In the genomic region with DNA sequence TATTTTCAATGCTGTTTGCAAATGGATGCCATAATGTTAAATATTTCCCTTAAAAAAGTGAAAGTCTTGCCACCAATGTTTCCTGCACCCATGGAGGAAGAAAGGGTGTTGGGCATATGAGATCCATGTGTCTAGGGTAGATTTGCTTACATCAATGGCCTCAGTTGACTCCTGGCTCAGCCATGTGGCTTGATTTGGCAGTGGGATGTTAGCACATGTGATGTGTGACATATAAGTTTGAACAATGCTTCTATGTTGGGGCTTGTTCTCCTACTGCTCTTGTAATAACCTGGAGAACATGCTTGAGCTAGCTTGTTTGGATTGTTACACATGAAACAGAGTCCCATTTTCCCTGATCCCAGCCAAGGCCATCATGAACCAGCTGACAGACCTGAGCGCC, we compare ENCODE assay signal across 35 cellular contexts.
"Had no signal": no experiment of that assay in that cellular context is flagged by ENCODE, and none has a peak within 500 bp of the region (broad histone marks: within the 10 kb centered on the region; RNA-seq: fewer than 3 reads in every experiment).

No MANE protein-coding gene starts in this region.

- H3K27ac ChIP-seq: KMS-11 had no signal

- H3K36me3 ChIP-seq: MG63 had no signal

- H3K27me3 ChIP-seq: MG63 had no signal

- H3K9me3 ChIP-seq: MG63 had no signal

- H3K9ac ChIP-seq: KMS-11 had no signal

- H3K4me2 ChIP-seq: KMS-11 had no signal

- DNase-seq: Karpas-422, Kasumi-1, MG63, MM.1S, MV-4-11, NCI-H1048, NCI-H1092, NCI-H1092 treated with DMSO at 0.1 percent for 48 hours, NCI-H1105, NCI-H1105 treated with DMSO at 0.1 percent for 48 hours, NCI-H1417, NCI-H1417 treated with DMSO at 0.1 percent for 48 hours, NCI-H1436, NCI-H1436 treated with DMSO at 0.1 percent for 48 hours, NCI-H146, NCI-H1694, NCI-H1694 treated with DMSO at 0.1 percent for 48 hours, NCI-H187, NCI-H187 treated with DMSO at 0.1 percent for 48 hours, NCI-H1930, NCI-H2029, NCI-H2029 treated with DMSO at 0.1 percent for 48 hours, NCI-H2081, NCI-H2081 treated with DMSO at 0.1 percent for 48 hours, NCI-H2107, NCI-H2171, NCI-H2171 treated with DMSO at 0.1 percent for 48 hours, NCI-H2227 treated with DMSO at 0.1 percent for 48 hours, NCI-H226, NCI-H345, NCI-H446, NCI-H446 treated with DMSO at 0.1 percent for 48 hours, NCI-H510A, NCI-H510A treated with DMSO at 0.1 percent for 48 hours had no signal

- H3K4me3 ChIP-seq: MG63 had no signal
